8 cellular contexts compared by ENCODE assay signal in genomic region chr3:154121236-154122095, GRCh38. TPM values are rescaled to one million over a fixed set of nuclear protein-coding genes. Genes with fewer than 3 reads are reported as not detected.
DNase-seq lines count a peak whose midpoint lies in the region; ATAC-seq and TF ChIP-seq lines count a peak whose summit lies in the region.

TSS of gene ARHGEF26 (plus strand) at chr3:154121390. CDS start at chr3:154121993, 603 bp downstream.

- no peaks in the 10 kb centered on the region for H3K36me3 ChIP-seq in Peyer's patch

- peak; percentile 53 for DNase-seq in AG10803 (ENCODE audit: low read depth)
- DNase-seq in HK-2 (ENCODE audit: unreplicated experiment), result peak; percentile 93
- peak; percentile 30 to 94 (median 90) for DNase-seq in Peyer's patch
- peak; percentile 63 for DNase-seq in fibroblast of the aortic adventitia (ENCODE audit: low read depth)
- peak; percentile 95 for DNase-seq in nephron progenitor cell
- DNase-seq in stimulated activated naive CD8-positive, alpha-beta T cell treated with anti-CD3 and anti-CD28 coated beads, Interleukin-15, Interleukin-2, amounts not matched to agents 100 U/mL and 50 U/mL, for 24 hours, result peak; percentile 67

- TF ChIP-seq CTCF in AG10803 (conservative IDR thresholded peaks at IDR 0.05; ENCODE audit: low read length), result no peak; the same call in 1 of the 2 replicates
- peak in 1 of 6 experiments; percentile 3 for TF ChIP-seq CTCF in Peyer's patch (IDR thresholded peaks at IDR 0.05)
- TF ChIP-seq CTCF in fibroblast of the aortic adventitia (IDR thresholded peaks at IDR 0.05; ENCODE audit: insufficient read depth, low read length), result peak; percentile 13
- no peak for TF ChIP-seq CTCF in nephron progenitor cell (IDR thresholded peaks at IDR 0.05)

- no peaks in the 10 kb centered on the region for H3K27me3 ChIP-seq in Peyer's patch

- H3K36me3 Mint-ChIP-seq in activated T-helper 17 cell treated with anti-CD3 and anti-CD28 coated beads, Interleukin-2, amount 50 U/mL, for 72 hours (ENCODE audit: low read depth), result no peaks in the 10 kb centered on the region
- H3K36me3 Mint-ChIP-seq in nephron progenitor cell (ENCODE audit: low read depth), result no peaks in the 10 kb centered on the region

- H3K4me1 ChIP-seq in Peyer's patch, result peaks cover 0 to 9% (median 3%) of the 10 kb centered on the region in 4 donors

- H3K27ac ChIP-seq in Peyer's patch, result peak within 1 kb of the TSS; percentile 50 to 75 (median 62)

- peaks cover 7% of the 10 kb centered on the region for H3K4me1 Mint-ChIP-seq in activated T-helper 17 cell treated with anti-CD3 and anti-CD28 coated beads, Interleukin-2, amount 50 U/mL, for 72 hours
- H3K4me1 Mint-ChIP-seq in nephron progenitor cell, result peaks cover 34% of the 10 kb centered on the region

- peak in 1 of 2 donors; percentile 47 for TF ChIP-seq POLR2A in Peyer's patch (IDR thresholded peaks at IDR 0.05)

- H3K27ac Mint-ChIP-seq in activated T-helper 17 cell treated with anti-CD3 and anti-CD28 coated beads, Interleukin-2, amount 50 U/mL, for 72 hours, result no peak within 1 kb of the TSS
- H3K27ac Mint-ChIP-seq in nephron progenitor cell, result peak within 1 kb of the TSS; percentile 86

- ATAC-seq in GM19351 (IDR thresholded peaks at IDR 0.05; ENCODE audit: unreplicated experiment), result peak; percentile 76
- peak; percentile 65 for ATAC-seq in activated T-helper 17 cell treated with anti-CD3 and anti-CD28 coated beads, Interleukin-2, amount 50 U/mL, for 72 hours (replicated peaks)
- ATAC-seq in stimulated activated naive CD8-positive, alpha-beta T cell treated with anti-CD3 and anti-CD28 coated beads, Interleukin-15, Interleukin-2, amounts not matched to agents 100 U/mL and 50 U/mL, for 24 hours, result peak; percentile 55

- H3K4me3 ChIP-seq in AG10803 (ENCODE audit: low read length), result peak within 1 kb of the TSS; percentile 76
- peak within 1 kb of the TSS; percentile 48 to 79 (median 60) for H3K4me3 ChIP-seq in Peyer's patch
- H3K4me3 ChIP-seq in fibroblast of the aortic adventitia (ENCODE audit: low read depth, low read length), result peak within 1 kb of the TSS; percentile 85

- no peaks in the 10 kb centered on the region for H3K9me3 Mint-ChIP-seq in activated T-helper 17 cell treated with anti-CD3 and anti-CD28 coated beads, Interleukin-2, amount 50 U/mL, for 72 hours
- no peaks in the 10 kb centered on the region for H3K9me3 Mint-ChIP-seq in nephron progenitor cell

- H3K4me3 Mint-ChIP-seq in activated T-helper 17 cell treated with anti-CD3 and anti-CD28 coated beads, Interleukin-2, amount 50 U/mL, for 72 hours, result peak within 1 kb of the TSS; percentile 63
- H3K4me3 Mint-ChIP-seq in nephron progenitor cell, result peak within 1 kb of the TSS; percentile 97

- H3K27me3 Mint-ChIP-seq in activated T-helper 17 cell treated with anti-CD3 and anti-CD28 coated beads, Interleukin-2, amount 50 U/mL, for 72 hours, result peaks cover 61% of the 10 kb centered on the region
- H3K27me3 Mint-ChIP-seq in nephron progenitor cell (ENCODE audit: low read depth, poor library complexity), result peaks cover 49% of the 10 kb centered on the region

- no peaks in the 10 kb centered on the region for H3K9me3 ChIP-seq in Peyer's patch

RNA-seq across cellular contexts. Expression of gene ARHGEF26, which starts in this region (rescaled TPM):
- total RNA-seq in Peyer's patch, result 10 to 100 TPM; 19.0 to 55.2 (median 27.8) TPM
- under 1 TPM; 0.13 to 0.17 TPM for total RNA-seq in activated T-helper 17 cell treated with anti-CD3 and anti-CD28 coated beads, Interleukin-2, amount 50 U/mL, for 72 hours
- 2.0 and 4.3 TPM in 2 replicates for total RNA-seq in fibroblast of the aortic adventitia (ENCODE audit: low replicate concordance)

Comparison
In these comparisons a context has a peak if more than half of its experiments do, and no peak if none do; other contexts are left out.
1. Peak in every context shown above with its lines: DNase-seq, ATAC-seq, H3K4me3 ChIP-seq and H3K27ac ChIP-seq.
2. Peak in ATAC-seq in activated T-helper 17 cell treated with anti-CD3 and anti-CD28 coated beads, Interleukin-2, amount 50 U/mL, for 72 hours; RNA of the gene not detected or under 1 TPM.